ENCODE assay signal across 9 cellular contexts in genomic region chr20:33147299-33147698, GRCh38. TPM values are rescaled to one million over a fixed set of nuclear protein-coding genes. Genes with fewer than 3 reads are reported as not detected.
"Had no signal": no experiment of that assay in that cellular context is flagged by ENCODE, and none has a peak within 500 bp of the region (broad histone marks: within the 10 kb centered on the region; RNA-seq: fewer than 3 reads in every experiment).

No MANE protein-coding gene starts in this region.

- ATAC-seq: GM12878 had no signal

- DNase-seq: GDM1, GF-D8 had no signal

- H3K4me3 ChIP-seq: GM12878 had no signal

- FAIRE-seq: G401.6, GM12878, GM12891, GM12892, GM18507, GM19239 had no signal

RNA-seq across cellular contexts. Expression of gene BPIFA2, which starts 20.7 kb away (rescaled TPM):
- total RNA-seq: G401, GM12878 had no signal
- polyA plus RNA-seq: GM12878 had no signal
